Comparison of ENCODE assay signal across 9 cellular contexts in the genomic region with DNA sequence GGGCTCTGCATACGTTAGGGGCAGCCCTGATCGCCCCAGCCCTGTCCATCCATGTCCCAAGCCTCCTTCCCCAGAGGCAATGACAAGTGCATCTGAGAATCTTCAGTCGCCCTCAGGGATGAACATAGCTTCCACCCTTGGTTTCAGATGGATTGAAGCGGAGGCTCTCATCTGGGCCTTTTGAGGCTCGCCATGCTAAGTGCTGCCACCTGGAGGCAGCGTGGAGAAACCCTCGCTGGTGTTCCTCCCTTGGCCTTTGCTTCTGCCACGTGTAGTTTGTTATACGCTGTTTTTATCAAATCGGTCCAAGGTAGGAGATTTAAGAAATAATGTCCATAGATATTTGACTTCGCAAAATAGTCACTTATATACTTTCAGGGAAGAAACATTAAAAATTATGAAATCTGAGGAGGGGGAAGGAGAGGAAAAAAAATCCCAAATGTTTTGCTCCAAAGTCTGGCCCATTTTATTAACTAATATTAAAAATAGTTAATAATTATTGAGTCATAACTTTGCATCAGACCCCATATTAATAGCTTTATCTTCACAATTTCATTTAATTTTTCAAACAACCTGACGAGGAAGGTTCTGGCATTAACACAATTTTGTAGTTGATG. TPM values are rescaled to one million over a fixed set of nuclear protein-coding genes. Genes with fewer than 3 reads are reported as not detected.
A peak's percentile ranks its signal among the peaks of the same experiment; 100 is the strongest.
DNase-seq lines count a peak whose midpoint lies in the region; ATAC-seq and TF ChIP-seq lines count a peak whose summit lies in the region.
"Had no signal": no experiment of that assay in that cellular context is flagged by ENCODE, and none has a peak within 500 bp of the region (broad histone marks: within the 10 kb centered on the region; RNA-seq: fewer than 3 reads in every experiment).

No MANE protein-coding gene starts in this region.

- no peak overlapping the region for H2AK5ac ChIP-seq in trophoblast cell (ENCODE audit: low read length)

- H4K12ac ChIP-seq in trophoblast cell (ENCODE audit: low read depth, low read length): no peak overlapping the region

- H3K79me1 ChIP-seq in trophoblast cell (ENCODE audit: low read length): no peaks in the 10 kb centered on the region

- H3K27me3 ChIP-seq in trophoblast cell (ENCODE audit: insufficient read depth, low read length): no peaks in the 10 kb centered on the region
- no peaks in the 10 kb centered on the region for H3K27me3 ChIP-seq in upper lobe of right lung

- H4K91ac ChIP-seq in trophoblast cell (ENCODE audit: low read depth, low read length): no peak overlapping the region

- no peak overlapping the region for H2BK12ac ChIP-seq in trophoblast cell (ENCODE audit: low read length)

- peak; percentile 91 for ATAC-seq in upper lobe of right lung

- no peak overlapping the region for H2AFZ ChIP-seq in trophoblast cell (ENCODE audit: insufficient read depth, low read length, poor library complexity)

- intact Hi-C loops in upper lobe of right lung (cut with DNase I): no loop called here

- H3K18ac ChIP-seq in trophoblast cell (ENCODE audit: low read length): no peak overlapping the region

- H3K9me3 ChIP-seq in trophoblast cell (ENCODE audit: insufficient read depth, low read depth, low read length) (no peaks in the 10 kb centered on the region), upper lobe of right lung (no peaks in the 10 kb centered on the region)

- H3K23ac ChIP-seq in trophoblast cell (ENCODE audit: low read length): no peak overlapping the region

- no peak overlapping the region for H4K8ac ChIP-seq in trophoblast cell (ENCODE audit: low read depth, low read length)

- peak; percentile 72 for DNase-seq in DMS53 treated with DMSO at 0.1 percent for 48 hours (lab: John Stamatoyannopoulos, UW; ENCODE audit: unreplicated experiment)
- DNase-seq in GM20000 (ENCODE audit: low spot score): peak; percentile 73
- DNase-seq in HPDE6-E6E7 (ENCODE audit: extremely low spot score): peak; percentile 68
- DNase-seq in RKO (ENCODE audit: low spot score): peak; percentile 83
- DNase-seq in activated T-helper 1 cell treated with anti-CD3 and anti-CD28 coated beads, Interleukin-2, amount 50 U/mL, for 16 hours (ENCODE audit: low read depth in 1 of 2, low spot score in 1 of 2): peak; percentile 13 to 27
- peak; percentile 60 to 88 for DNase-seq in foreskin fibroblast
- peak; percentile 65 to 92 for DNase-seq in trophoblast cell
- peak; percentile 78 for DNase-seq in upper lobe of right lung

- no peak overlapping the region for H3K4me2 ChIP-seq in trophoblast cell (ENCODE audit: low read length)

- H2BK5ac ChIP-seq in trophoblast cell (ENCODE audit: low read depth, low read length, poor library complexity): no peak overlapping the region

- H3K4me3 ChIP-seq in foreskin fibroblast (ENCODE audit: low read depth in 1 of 2, low read length in 2 of 2): no peak overlapping the region
- H3K4me3 ChIP-seq in trophoblast cell (ENCODE audit: low read depth, low read length): no peak overlapping the region
- no peak overlapping the region for H3K4me3 ChIP-seq in upper lobe of right lung

- H3K36me3 ChIP-seq in trophoblast cell (ENCODE audit: control insufficient read depth in 1 of 2, insufficient read depth in 2 of 2, low read length in 2 of 2) (no peaks in the 10 kb centered on the region), upper lobe of right lung (no peaks in the 10 kb centered on the region)

- H2BK120ac ChIP-seq in trophoblast cell (ENCODE audit: insufficient read depth, low read length, poor library complexity): no peak overlapping the region

- no peak overlapping the region for H3K9ac ChIP-seq in trophoblast cell (ENCODE audit: low read length)

- no CpG with 5 or more reads among the region's 12 CpGs for WGBS in trophoblast cell (ENCODE audit: extremely low coverage, insufficient coverage, insufficient read length)

- no peaks in the 10 kb centered on the region for H3K79me2 ChIP-seq in trophoblast cell (ENCODE audit: control insufficient read depth, insufficient read depth, low read length, poor library complexity)

- TF ChIP-seq CTCF in GM20000 (IDR thresholded peaks at IDR 0.05; ENCODE audit: extremely low read depth, missing control alignments): peak; percentile 71
- peak; percentile 96 for TF ChIP-seq CTCF in foreskin fibroblast (IDR thresholded peaks at IDR 0.05; ENCODE audit: low read depth, low read length)
- TF ChIP-seq CTCF in upper lobe of right lung (IDR thresholded peaks at IDR 0.05): peak; percentile 89

- no peak overlapping the region for H3K14ac ChIP-seq in trophoblast cell (ENCODE audit: low read length)

- H3K4ac ChIP-seq in trophoblast cell (ENCODE audit: low read depth, low read length): no peak overlapping the region

- H3K27ac ChIP-seq in trophoblast cell (ENCODE audit: low read depth, low read length) (no peak overlapping the region), upper lobe of right lung (no peak overlapping the region)

- H3K4me1 ChIP-seq in trophoblast cell (ENCODE audit: control insufficient read depth in 1 of 2, insufficient read depth in 2 of 2, low read length in 2 of 2) (no peaks in the 10 kb centered on the region), upper lobe of right lung (no peaks in the 10 kb centered on the region)

RNA-seq across cellular contexts. Expression of a gene that starts 28.8 kb away (rescaled TPM):
- polyA plus RNA-seq in trophoblast cell (2013): not detected in 2 replicates
- not detected for total RNA-seq in upper lobe of right lung
- total RNA-seq: glomerular endothelial cell had no signal

RNA-seq across cellular contexts. Expression of a gene that starts 54.2 kb away (rescaled TPM):
- 301 and 316 TPM in 2 replicates for polyA plus RNA-seq in trophoblast cell (2013)
- 90.8 TPM for total RNA-seq in upper lobe of right lung

RNA-seq across cellular contexts. Expression of a gene that starts 59.6 kb away (rescaled TPM):
- polyA plus RNA-seq in trophoblast cell (2013): 0.38 and 0.40 TPM in 2 replicates
- not detected for total RNA-seq in upper lobe of right lung

Comparison
In these comparisons a context has a peak if more than half of its experiments do, and no peak if none do; other contexts are left out.
1. DNase-seq: peak in every context shown above with its lines; median percentile 83 in RKO; 78 in trophoblast cell; 78 in upper lobe of right lung; 74 in foreskin fibroblast; 73 in GM20000; 72 in DMS53 treated with DMSO at 0.1 percent for 48 hours; 68 in HPDE6-E6E7; 20 in activated T-helper 1 cell treated with anti-CD3 and anti-CD28 coated beads, Interleukin-2, amount 50 U/mL, for 16 hours.